Comparison of ENCODE assay signal across 8 cellular contexts in the genomic region with DNA sequence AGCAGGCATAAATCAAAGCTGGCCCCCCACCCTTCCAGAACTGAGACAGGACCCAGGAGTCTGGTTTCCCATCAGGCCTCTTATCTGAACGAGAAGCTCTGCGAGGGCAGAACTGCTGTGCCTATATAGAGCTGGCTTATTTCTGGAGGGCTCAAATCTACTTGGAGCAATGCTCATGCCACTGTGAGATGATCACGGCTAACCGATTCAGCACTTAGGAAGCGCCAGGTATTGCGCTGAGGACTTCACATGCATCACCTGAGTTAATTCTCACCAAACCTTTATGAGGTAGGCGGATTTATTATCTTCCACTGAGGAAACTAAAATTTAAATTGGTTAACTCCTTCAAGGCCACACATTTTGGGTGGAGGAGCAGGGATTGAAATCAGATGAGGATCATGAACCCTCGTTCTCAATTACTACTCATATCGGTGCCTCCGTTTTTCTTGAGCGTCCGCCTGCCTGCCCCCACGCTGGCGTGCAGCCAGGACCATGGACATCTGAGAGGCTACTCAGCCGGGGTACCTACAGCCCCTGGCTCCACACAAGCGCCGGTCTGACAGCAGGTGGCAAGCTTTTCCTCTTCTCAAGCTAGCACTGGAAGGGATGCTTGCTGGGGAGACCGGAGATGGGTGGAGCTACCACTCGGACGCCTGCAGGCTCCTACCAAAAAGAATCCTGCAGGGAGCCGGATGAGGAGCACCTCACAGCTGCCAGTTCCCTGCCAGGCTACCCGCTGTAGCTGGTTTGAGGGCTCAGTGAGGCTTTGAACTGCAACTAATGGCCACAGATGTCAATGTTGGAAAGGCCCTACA. TPM values are rescaled to one million over a fixed set of nuclear protein-coding genes. Genes with fewer than 3 reads are reported as not detected.
DNase-seq lines count a peak whose midpoint lies in the region; ATAC-seq and TF ChIP-seq lines count a peak whose summit lies in the region.

No MANE protein-coding gene starts in this region.

- no peaks in the 10 kb centered on the region for H3K27me3 Mint-ChIP-seq in nephron (ENCODE audit: low read depth)

- peak overlapping the region; percentile 99 to 100 (median 100) for H3K27ac Mint-ChIP-seq in nephron

- no peak for ATAC-seq in GM21390 (IDR thresholded peaks at IDR 0.05; ENCODE audit: unreplicated experiment)

- no peaks in the 10 kb centered on the region for H3K9me3 Mint-ChIP-seq in nephron

- H3K36me3 Mint-ChIP-seq in nephron (ENCODE audit: low read depth): peaks cover 14% of the 10 kb centered on the region

- peak; percentile 87 for DNase-seq in GM12865 (ENCODE audit: low read depth)
- DNase-seq in LNCaP clone FGC (ENCODE audit: low read depth): peak; percentile 65
- DNase-seq in RKO (ENCODE audit: low spot score): peak; percentile 96
- peak; percentile 52 for DNase-seq in activated effector memory CD4-positive, alpha-beta T cell treated with Interleukin-2 at 50 U/mL for 16 hours
- peak; percentile 67 for DNase-seq in fibroblast of the aortic adventitia (ENCODE audit: low read depth)
- peak; percentile 66 for DNase-seq in superior temporal gyrus (ENCODE audit: extremely low spot score)

- H3K4me3 ChIP-seq in GM12865 (ENCODE audit: low read depth, low read length): peak overlapping the region; percentile 82
- peak overlapping the region; percentile 82 for H3K4me3 ChIP-seq in LNCaP clone FGC (ENCODE audit: low read depth, low read length)
- H3K4me3 ChIP-seq in fibroblast of the aortic adventitia (ENCODE audit: low read depth, low read length): peak overlapping the region; percentile 95

- H3K4me1 Mint-ChIP-seq in nephron: peaks cover 19% of the 10 kb centered on the region

- peak; percentile 30 for TF ChIP-seq CTCF in GM12865 (IDR thresholded peaks at IDR 0.05; ENCODE audit: insufficient read depth, low read depth, low read length, missing control alignments)
- TF ChIP-seq CTCF in LNCaP clone FGC (IDR thresholded peaks at IDR 0.05; ENCODE audit: control insufficient read depth, extremely low read depth, insufficient read depth): peak; percentile 50
- TF ChIP-seq CTCF in fibroblast of the aortic adventitia (IDR thresholded peaks at IDR 0.05; ENCODE audit: insufficient read depth, low read length): peak; percentile 34
- peak in 2 of 3 experiments; percentile 12 to 38 for TF ChIP-seq CTCF in nephron (IDR thresholded peaks at IDR 0.05; ENCODE audit: unreplicated experiment in 3 of 3)

- H3K4me3 Mint-ChIP-seq in nephron: peak overlapping the region; percentile 99 to 100 (median 99)

RNA-seq across cellular contexts. Expression of a gene that starts 1.0 kb away (rescaled TPM):
- 12.1 and 15.9 TPM in 2 replicates for total RNA-seq in fibroblast of the aortic adventitia (ENCODE audit: low replicate concordance)

RNA-seq across cellular contexts. Expression of a gene that starts 21.5 kb away (rescaled TPM):
- total RNA-seq in fibroblast of the aortic adventitia (ENCODE audit: low replicate concordance): 66.9 and 107 TPM in 2 replicates

RNA-seq across cellular contexts. Expression of a gene that starts 38.6 kb away (rescaled TPM):
- total RNA-seq in fibroblast of the aortic adventitia (ENCODE audit: low replicate concordance): 18.2 and 20.9 TPM in 2 replicates

RNA-seq across cellular contexts. Expression of a gene that starts 42.3 kb away (rescaled TPM):
- 56.2 and 166 TPM in 2 replicates for total RNA-seq in fibroblast of the aortic adventitia (ENCODE audit: low replicate concordance)

RNA-seq across cellular contexts. Expression of a gene that starts 42.4 kb away (rescaled TPM):
- total RNA-seq in fibroblast of the aortic adventitia (ENCODE audit: low replicate concordance): 6.8 and 7.0 TPM in 2 replicates
